ENCODE assay signal across 10 cellular contexts in the genomic region with DNA sequence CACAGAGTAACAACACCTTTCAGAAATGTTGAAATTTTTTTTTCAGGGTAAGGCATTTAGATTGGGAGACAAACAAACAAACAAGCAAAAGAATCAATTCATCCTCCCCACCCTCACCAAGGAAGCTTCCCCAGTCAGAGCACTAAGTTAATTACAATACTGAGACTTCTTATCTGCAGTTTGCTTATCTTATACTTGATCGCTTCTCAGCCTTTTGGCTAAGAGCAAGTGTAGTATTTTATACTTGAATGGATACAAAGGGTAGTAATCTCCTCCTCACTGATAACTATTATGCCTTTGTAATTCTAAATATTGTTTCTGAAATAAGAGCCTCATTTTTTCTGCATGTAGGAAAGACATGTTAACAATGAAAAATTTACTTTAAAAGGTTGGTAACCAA. TPM values are rescaled to one million over a fixed set of nuclear protein-coding genes. Genes with fewer than 3 reads are reported as not detected.
"Had no signal": no experiment of that assay in that cellular context is flagged by ENCODE, and none has a peak within 500 bp of the region (broad histone marks: within the 10 kb centered on the region; RNA-seq: fewer than 3 reads in every experiment).

No MANE protein-coding gene starts in this region.

- H3K36me3 Mint-ChIP-seq: IgD-negative memory B cell had no signal

- ATAC-seq: HepG2, K562 had no signal

- DNase-seq: IMR-90, KBM-7, KG1 had no signal

- H3K4me3 Mint-ChIP-seq: IgD-negative memory B cell had no signal

- FAIRE-seq: HepG2, HTR-8/SVneo, K562 had no signal

- H3K27ac ChIP-seq: HL-60 had no signal

- H3K4me3 ChIP-seq: K562 had no signal

RNA-seq across cellular contexts. Expression of a gene that starts 54.4 kb away (rescaled TPM):
- total RNA-seq: HepG2, HT-29, HT1080, K562 had no signal
- polyA plus RNA-seq: HepG2, IgD-negative memory B cell, K562 had no signal
